In genomic region chr2:55232084-55232862, GRCh38 we compare ENCODE assay signal across 8 cellular contexts. TPM values are rescaled to one million over a fixed set of nuclear protein-coding genes. Genes with fewer than 3 reads are reported as not detected.
DNase-seq lines count a peak whose midpoint lies in the region; ATAC-seq, FAIRE-seq and TF ChIP-seq lines count a peak whose summit lies in the region.

Gene CLHC1, minus strand, starts transcription at chr2:55232293. Its CDS starts 9,882 bp downstream, at chr2:55222411.
Gene RPS27A, plus strand, starts transcription at chr2:55232688. Its CDS starts 137 bp downstream, at chr2:55232825.

- H3K36me3 ChIP-seq in astrocyte (ENCODE audit: insufficient read depth, low read length) (peaks cover 34% of the 10 kb centered on the region), hepatocyte (replicated peaks; ENCODE audit: insufficient read depth, low read depth) (no peaks in the 10 kb centered on the region)

- peaks cover 14% of the 10 kb centered on the region for H3K4me1 ChIP-seq in astrocyte (ENCODE audit: insufficient read depth, low read length)
- peaks cover 14% of the 10 kb centered on the region for H3K4me1 ChIP-seq in hepatocyte (ENCODE audit: insufficient read depth)

- H2AFZ ChIP-seq in astrocyte (ENCODE audit: low read depth, low read length): peak within 1 kb of the TSS; percentile 96
- peak within 1 kb of the TSS; percentile 79 for H2AFZ ChIP-seq in hepatocyte

- no peaks in the 10 kb centered on the region for H3K9me3 ChIP-seq in astrocyte (ENCODE audit: insufficient read depth, low read depth, low read length)
- no peaks in the 10 kb centered on the region for H3K9me3 ChIP-seq in hepatocyte (ENCODE audit: low read depth)

- peaks cover 20% of the 10 kb centered on the region for H3K36me3 Mint-ChIP-seq in astrocyte (ENCODE audit: low read depth, unreplicated experiment)

- H3K9me3 Mint-ChIP-seq in astrocyte (ENCODE audit: unreplicated experiment): no peaks in the 10 kb centered on the region

- 2% methylated on average over 35 of the region's 37 CpGs for WGBS in hepatocyte (ENCODE audit: low lambda C conversion rate, missing lambda C conversion rate)

- H3K9me2 ChIP-seq in hepatocyte (replicated peaks; ENCODE audit: insufficient read depth): no peaks in the 10 kb centered on the region

- peak within 1 kb of the TSS; percentile 95 for H3K4me3 Mint-ChIP-seq in astrocyte (ENCODE audit: unreplicated experiment)

- H3K27ac Mint-ChIP-seq in astrocyte (ENCODE audit: unreplicated experiment): peak within 1 kb of the TSS; percentile 96

- no peaks in the 10 kb centered on the region for H3K27me3 Mint-ChIP-seq in astrocyte (ENCODE audit: low read depth, unreplicated experiment)

- H3K27me3 ChIP-seq in astrocyte (ENCODE audit: insufficient read depth, low read length): no peaks in the 10 kb centered on the region
- no peaks in the 10 kb centered on the region for H3K27me3 ChIP-seq in hepatocyte

- peak; percentile 73 for FAIRE-seq in astrocyte (lab: Jason Lieb, UNC)

- H4K20me1 ChIP-seq in astrocyte (ENCODE audit: insufficient read depth, low read length): peaks cover 44% of the 10 kb centered on the region
- peaks cover 13% of the 10 kb centered on the region for H4K20me1 ChIP-seq in hepatocyte (ENCODE audit: insufficient read depth, poor library complexity, severe bottlenecking)

- H3K27ac ChIP-seq in astrocyte (ENCODE audit: low read depth, low read length) (peak within 1 kb of the TSS; percentile 99), hepatocyte (peak within 1 kb of the TSS; percentile 97)

- no peak for TF ChIP-seq CTCF in astrocyte (IDR thresholded peaks at IDR 0.05; ENCODE audit: insufficient read depth, low read depth, low read length)
- TF ChIP-seq CTCF in hepatocyte (IDR thresholded peaks at IDR 0.05; ENCODE audit: poor library complexity): no peak

- peaks cover 35% of the 10 kb centered on the region for H3K4me1 Mint-ChIP-seq in astrocyte (ENCODE audit: low read depth, unreplicated experiment)

- peak; percentile 86 for ATAC-seq in GM18499 (IDR thresholded peaks at IDR 0.05; ENCODE audit: insufficient read depth, unreplicated experiment)
- ATAC-seq in HG02943 (IDR thresholded peaks at IDR 0.05; ENCODE audit: low read depth, unreplicated experiment): peak; percentile 84

- H3K4me3 ChIP-seq in astrocyte (ENCODE audit: insufficient read depth, low read depth, low read length) (peak within 1 kb of the TSS; percentile 97), hepatocyte (peak within 1 kb of the TSS; percentile 78)

- peak within 1 kb of the TSS; percentile 93 for H3K4me2 ChIP-seq in astrocyte (ENCODE audit: low read length)
- peak within 1 kb of the TSS; percentile 91 for H3K4me2 ChIP-seq in hepatocyte

- intact Hi-C loops in T-helper 2 cell treated with Interferon-gamma antibody and Interleukin-4, amounts not matched to agents 100 ng/mL and 5 ng/mL, for 36 hours (cut with micrococcal nuclease): loop anchor here (1.0 to 5.0 kb wide), 10 partner anchors 9 to 1465 kb away; partner anchors contain the start of genes CFAP36, CHAC2, EML6 and MTIF2

- peak; percentile 99 for DNase-seq in NCI-H187 treated with DMSO at 0.1 percent for 48 hours (lab: John Stamatoyannopoulos, UW)
- peak; percentile 98 for DNase-seq in astrocyte (ENCODE audit: low read depth)
- DNase-seq in hepatocyte (ENCODE audit: low spot score): peak; percentile 94
- peak; percentile 100 for DNase-seq in renal cortical epithelial cell (ENCODE audit: low read depth)
- no peak for DNase-seq in cortex of kidney (lab: John Stamatoyannopoulos, UW)

- peaks cover 78% of the 10 kb centered on the region for H3K79me2 ChIP-seq in astrocyte (ENCODE audit: insufficient read depth, low read length)
- H3K79me2 ChIP-seq in hepatocyte: peaks cover 64% of the 10 kb centered on the region

- H3K9ac ChIP-seq in astrocyte (ENCODE audit: low read length): peak within 1 kb of the TSS; percentile 98

RNA-seq across cellular contexts. Expression of gene CLHC1, which starts in this region (rescaled TPM):
- total RNA-seq in T-helper 2 cell treated with Interferon-gamma antibody and Interleukin-4, amounts not matched to agents 100 ng/mL and 5 ng/mL, for 36 hours: 13.6 and 14.6 TPM in 2 replicates
- total RNA-seq in astrocyte (16.5 and 17.5 TPM in 2 replicates), hepatocyte (7.9 and 21.1 TPM in 2 replicates), renal cortical epithelial cell (1.9 and 22.3 TPM in 2 replicates)
- 7.3 and 10.6 TPM in 2 replicates for polyA plus RNA-seq in hepatocyte

RNA-seq across cellular contexts. Expression of gene RPS27A, which starts in this region (rescaled TPM):
- total RNA-seq in T-helper 2 cell treated with Interferon-gamma antibody and Interleukin-4, amounts not matched to agents 100 ng/mL and 5 ng/mL, for 36 hours: 925 and 932 TPM in 2 replicates
- total RNA-seq in astrocyte (746 and 840 TPM in 2 replicates), hepatocyte (1,542 and 1,777 TPM in 2 replicates), renal cortical epithelial cell (618 and 1,001 TPM in 2 replicates)
- polyA plus RNA-seq in hepatocyte: 601 and 608 TPM in 2 replicates
